In the genomic region with DNA sequence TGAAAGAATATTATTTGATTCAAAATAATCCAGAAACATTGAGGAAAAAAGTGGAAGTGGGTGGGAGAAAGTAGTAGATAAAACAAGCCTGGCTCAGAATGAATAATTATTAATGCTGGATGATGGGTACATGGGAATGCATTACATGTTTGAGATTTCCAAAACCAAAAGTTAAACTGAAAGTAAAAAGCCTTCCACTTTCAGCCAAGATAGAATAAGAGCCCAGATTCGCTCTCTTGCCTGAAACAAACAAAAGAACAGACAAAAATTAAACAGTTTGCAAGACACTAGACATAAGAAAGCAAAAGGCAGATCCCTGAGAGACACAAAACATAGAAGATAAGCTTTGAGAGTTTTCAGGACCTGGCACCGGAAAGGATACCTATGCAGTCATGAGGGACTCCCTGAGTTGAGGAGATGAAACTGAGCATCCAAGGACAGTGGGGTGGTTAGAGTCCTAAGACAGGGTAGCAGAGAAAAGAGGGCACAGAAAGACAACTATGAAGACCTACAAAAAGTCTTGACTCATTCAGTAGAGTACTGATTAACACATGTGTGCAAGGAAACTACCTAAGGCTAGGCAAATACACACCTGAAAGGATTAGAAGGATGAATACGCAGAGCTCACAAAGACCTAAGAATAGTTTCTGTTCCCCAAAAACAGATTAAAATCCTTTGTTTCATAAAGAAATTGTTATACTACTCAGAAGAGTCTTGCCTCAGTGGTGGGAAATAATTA, we compare ENCODE assay signal across 10 cellular contexts. TPM values are rescaled to one million over a fixed set of nuclear protein-coding genes. Genes with fewer than 3 reads are reported as not detected.
DNase-seq lines count a peak whose midpoint lies in the region; ATAC-seq, FAIRE-seq and TF ChIP-seq lines count a peak whose summit lies in the region.
"Had no signal": no experiment of that assay in that cellular context is flagged by ENCODE, and none has a peak within 500 bp of the region (broad histone marks: within the 10 kb centered on the region; RNA-seq: fewer than 3 reads in every experiment).

No MANE protein-coding gene starts in this region.

- no peak for TF ChIP-seq CTCF in GM06990 (IDR thresholded peaks at IDR 0.05; ENCODE audit: insufficient read depth, low read length, poor library complexity, severe bottlenecking)

- DNase-seq in GM06990 (ENCODE audit: extremely low read depth, insufficient read length) (peak; percentile 40), immature natural killer cell (no peak), OCI-M1 (lab: John Stamatoyannopoulos, UW) (no peak), small intestine (no peak), HTR-8/SVneo (ENCODE audit: insufficient read length, low spot score) (no peak)
- DNase-seq in stimulated activated CD4-positive, alpha-beta T cell treated with anti-CD3 and anti-CD28 coated beads, Interleukin-2, amount 100 ng/mL, for 48 hours, result no peak
- DNase-seq: amniotic stem cell had no signal

- H3K4me3 Mint-ChIP-seq in immature natural killer cell, result peak overlapping the region in 3 of 5 donors; percentile 3 to 26 (median 20)

- H3K27me3 ChIP-seq in GM06990 (replicated peaks; ENCODE audit: control insufficient read depth, insufficient read depth, low read length), result no peaks in the 10 kb centered on the region
- H3K27me3 ChIP-seq in small intestine (ENCODE audit: control insufficient read depth in 2 of 2, insufficient read depth in 2 of 2, low read length in 2 of 2), result no peaks in the 10 kb centered on the region

- H3K36me3 Mint-ChIP-seq in immature natural killer cell, result peaks cover 13 to 17% (median 15%) of the 10 kb centered on the region in 3 donors

- ATAC-seq in GM19463 (IDR thresholded peaks at IDR 0.05; ENCODE audit: unreplicated experiment) (peak; percentile 84), HG03432 (IDR thresholded peaks at IDR 0.05; ENCODE audit: unreplicated experiment) (peak; percentile 78)

- FAIRE-seq in small intestine (lab: Jason Lieb, UNC) (no peak), HTR-8/SVneo (lab: Jason Lieb, UNC) (no peak)

- peaks cover 10 to 11% of the 10 kb centered on the region in 2 donors for H3K4me1 Mint-ChIP-seq in immature natural killer cell

- peak overlapping the region; percentile 52 for H3K4me3 ChIP-seq in GM06990 (replicated peaks; ENCODE audit: low read depth, low read length)
- no peak overlapping the region for H3K4me3 ChIP-seq in small intestine (ENCODE audit: low read depth in 1 of 2, low read length in 2 of 2)

- H3K9me3 Mint-ChIP-seq in immature natural killer cell, result peaks cover 0 to 3% (median 0%) of the 10 kb centered on the region in 6 donors

- no peaks in the 10 kb centered on the region for H3K9me3 ChIP-seq in small intestine (ENCODE audit: control insufficient read depth, low read depth)

- no peaks in the 10 kb centered on the region for H3K36me3 ChIP-seq in GM06990 (ENCODE audit: control insufficient read depth, insufficient read depth, low read length)
- H3K36me3 ChIP-seq in small intestine (ENCODE audit: control insufficient read depth in 2 of 2, insufficient read depth in 2 of 2, low read length in 2 of 2), result peaks cover 0 to 2% of the 10 kb centered on the region in 2 donors

- peak overlapping the region in 3 of 6 donors; percentile 15 to 46 (median 26) for H3K27ac Mint-ChIP-seq in immature natural killer cell

- H3K27ac ChIP-seq in small intestine (ENCODE audit: low read depth in 1 of 2, low read length in 1 of 2), result peak overlapping the region in 1 of 2 donors; percentile 64
- H3K27ac ChIP-seq: HL-60 had no signal

- peaks cover 0 to 2% (median 0%) of the 10 kb centered on the region in 3 donors for H3K27me3 Mint-ChIP-seq in immature natural killer cell (ENCODE audit: low read depth in 3 of 3)

- 73 to 91% (median 83%) methylated on average over 3 of the region's 3 CpGs for WGBS in small intestine, 3 donors

- H3K4me1 ChIP-seq in small intestine (ENCODE audit: control insufficient read depth in 2 of 2, insufficient read depth in 1 of 2, low read depth in 1 of 2, low read length in 1 of 2), result no peaks in the 10 kb centered on the region

RNA-seq across cellular contexts. Expression of a gene that starts 54.1 kb away (rescaled TPM):
- polyA plus RNA-seq in immature natural killer cell (1 to 10 TPM; 2.0 to 4.4 (median 4.1) TPM), small intestine (1 to 10 TPM; 3.8 to 6.3 (median 6.0) TPM)
